Comparison of ENCODE assay signal across 26 cellular contexts in genomic region chr22:48622891-48623545, GRCh38.
"Had no signal": no experiment of that assay in that cellular context is flagged by ENCODE, and none has a peak within 500 bp of the region (broad histone marks: within the 10 kb centered on the region; RNA-seq: fewer than 3 reads in every experiment).

No MANE protein-coding gene starts in this region.

- H3K4me3 ChIP-seq: left ventricle myocardium inferior, lung, neural progenitor cell, ovary, right atrium auricular region, skin epidermis, suprapubic skin, thoracic aorta, tibial artery, uterus had no signal

- H3K27me3 ChIP-seq: neural progenitor cell, ovary, right atrium auricular region, uterus had no signal

- H3K9me3 Mint-ChIP-seq: mesothelial cell of epicardium; naive B cell; natural killer cell; nephron progenitor cell; neural progenitor cell; stimulated activated naive CD8-positive, alpha-beta T cell treated with anti-CD3 and anti-CD28 coated beads, Interleukin-15, Interleukin-2, amounts not matched to agents 100 ng/mL and 50 ng/mL, for 24 hours; type B pancreatic cell had no signal

- H3K27ac Mint-ChIP-seq: mesothelial cell of epicardium; naive B cell; natural killer cell; nephron progenitor cell; neural progenitor cell; progenitor cell of endocrine pancreas; stimulated activated naive CD8-positive, alpha-beta T cell treated with anti-CD3 and anti-CD28 coated beads, Interleukin-15, Interleukin-2, amounts not matched to agents 100 ng/mL and 50 ng/mL, for 24 hours; type B pancreatic cell had no signal

- DNase-seq: hypothalamus; islet precursor cell; left ventricle myocardium inferior; mesendoderm; naive B cell; natural killer cell; nephron progenitor cell; ovary; stimulated activated CD4-positive, alpha-beta T cell treated with anti-CD3 and anti-CD28 coated beads, Interleukin-12 subunit alpha, Interleukin-12 subunit beta, amount 100 ng/mL, for 4 hours; stimulated activated CD4-positive, alpha-beta T cell treated with anti-CD3 and anti-CD28 coated beads, Interleukin-15, amount 100 ng/mL, for 24 hours; stimulated activated CD4-positive, alpha-beta T cell treated with anti-CD3 and anti-CD28 coated beads, Interleukin-2, amount 100 ng/mL, for 24 hours; stimulated activated CD4-positive, alpha-beta T cell treated with anti-CD3 and anti-CD28 coated beads, Interleukin-4, amount 100 ng/mL, for 1 hour; stimulated activated naive CD4-positive, alpha-beta T cell; tibial artery; uterus had no signal

- H3K4me3 Mint-ChIP-seq: mesothelial cell of epicardium; naive B cell; natural killer cell; nephron progenitor cell; neural progenitor cell; stimulated activated naive CD8-positive, alpha-beta T cell treated with anti-CD3 and anti-CD28 coated beads, Interleukin-15, Interleukin-2, amounts not matched to agents 100 ng/mL and 50 ng/mL, for 24 hours; type B pancreatic cell had no signal

- ATAC-seq: natural killer cell, sciatic nerve had no signal

- H3K36me3 ChIP-seq: left ventricle myocardium inferior, neural progenitor cell, ovary, right atrium auricular region, suprapubic skin, thoracic aorta, tibial artery, uterus had no signal

- H3K36me3 Mint-ChIP-seq: mesothelial cell of epicardium, naive B cell, natural killer cell, type B pancreatic cell had no signal

- H3K4me1 Mint-ChIP-seq: mesothelial cell of epicardium, naive B cell, natural killer cell had no signal

- H3K27me3 Mint-ChIP-seq: progenitor cell of endocrine pancreas, type B pancreatic cell had no signal
